Comparison of ENCODE assay signal across 7 cellular contexts in the genomic region with DNA sequence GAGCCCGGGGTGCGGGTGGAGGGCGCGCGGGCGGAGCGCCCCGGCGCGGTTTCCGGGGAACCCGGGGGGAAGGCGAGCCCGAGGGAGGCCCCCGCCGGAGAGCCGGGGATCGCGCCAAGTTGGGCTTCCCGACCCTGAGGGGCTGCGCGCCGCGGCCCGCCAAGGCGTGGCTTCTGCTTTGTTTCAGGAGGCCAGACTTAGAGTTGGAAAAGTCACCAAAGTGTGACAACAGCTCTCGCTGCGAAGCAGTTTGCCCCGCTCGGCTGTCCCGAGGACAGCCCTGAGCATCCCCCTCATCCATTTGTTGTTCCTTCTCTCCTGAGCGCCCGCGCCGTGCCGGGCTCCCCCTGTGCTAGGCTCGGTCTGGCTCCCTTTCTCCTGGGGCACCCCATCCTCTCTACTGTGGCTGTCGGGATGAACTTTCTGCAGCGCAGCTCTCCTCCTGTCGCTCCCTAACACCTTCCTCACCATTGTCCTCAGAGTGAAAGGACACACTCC. TPM values are rescaled to one million over a fixed set of nuclear protein-coding genes. Genes with fewer than 3 reads are reported as not detected.
DNase-seq lines count a peak whose midpoint lies in the region; ATAC-seq and TF ChIP-seq lines count a peak whose summit lies in the region.

No MANE protein-coding gene starts in this region.

- ATAC-seq in GM19023 (IDR thresholded peaks at IDR 0.05; ENCODE audit: unreplicated experiment) (peak; percentile 16), HG02943 (IDR thresholded peaks at IDR 0.05; ENCODE audit: low read depth, unreplicated experiment) (peak; percentile 32), Right ventricle myocardium superior (ENCODE audit: poor library complexity) (peak; percentile 34)

- no peak for TF ChIP-seq POLR2A in prostate gland (IDR thresholded peaks at IDR 0.05)

- peak overlapping the region; percentile 63 to 91 for H3K4me3 ChIP-seq in prostate gland

- H3K9me3 ChIP-seq in prostate gland, result no peaks in the 10 kb centered on the region

- no peaks in the 10 kb centered on the region for H3K4me1 ChIP-seq in prostate gland (replicated peaks)

- H3K27me3 ChIP-seq in prostate gland (replicated peaks; ENCODE audit: insufficient read depth), result no peaks in the 10 kb centered on the region

- intact Hi-C loops in Right ventricle myocardium superior (cut with DNase I) (no loop called here), prostate gland (cut with DNase I) (loop anchor here (2.0 kb wide), 1 partner anchor 30 kb away; no protein-coding TSS in a partner anchor)

- DNase-seq in Right ventricle myocardium superior, result no peak
- no peak for DNase-seq in prostate gland (ENCODE audit: low spot score)
- no peak for DNase-seq in GOT3 (lab: John Stamatoyannopoulos, UW)
- no peak for DNase-seq in RKO (ENCODE audit: low spot score)

- no peak for TF ChIP-seq CTCF in VCaP (conservative IDR thresholded peaks at IDR 0.05)
- TF ChIP-seq CTCF in prostate gland (IDR thresholded peaks at IDR 0.05), result no peak

- no peaks in the 10 kb centered on the region for H3K36me3 ChIP-seq in prostate gland

- H3K27ac ChIP-seq in VCaP (peak overlapping the region; percentile 63; the same call in 1 of the 2 replicates), prostate gland (peak overlapping the region; percentile 78 to 83)

- WGBS in prostate gland, result under 1% methylated on average over 28 of the region's 40 CpGs

RNA-seq across cellular contexts. Expression of a gene that starts 0.4 kb away (rescaled TPM):
- total RNA-seq in Right ventricle myocardium superior, result 6.7 TPM
- total RNA-seq in prostate gland, result 10 to 100 TPM; 21.6 to 36.5 TPM

RNA-seq across cellular contexts. Expression of a gene that starts 32.2 kb away (rescaled TPM):
- not detected for total RNA-seq in Right ventricle myocardium superior
- 1 to 10 TPM in 1 of 2 donors, under 1 TPM in 1; 0.18 to 3.0 TPM for total RNA-seq in prostate gland

RNA-seq across cellular contexts. Expression of a gene that starts 53.8 kb away (rescaled TPM):
- total RNA-seq in Right ventricle myocardium superior, result 63.0 TPM
- 100 to 1,000 TPM; 210 to 259 TPM for total RNA-seq in prostate gland
